9 cellular contexts compared by ENCODE assay signal in genomic region chr1:145281037-145281727, GRCh38. TPM values are rescaled to one million over a fixed set of nuclear protein-coding genes. Genes with fewer than 3 reads are reported as not detected.
A peak's percentile ranks its signal among the peaks of the same experiment; 100 is the strongest.
DNase-seq lines count a peak whose midpoint lies in the region; ATAC-seq lines count a peak whose summit lies in the region.
"Not testable (repeated sequence)": the region's sequence is repeated elsewhere in the genome, so short reads cannot be mapped to it uniquely, and the experiment has no call there.
"Had no signal": no experiment of that assay in that cellular context is flagged by ENCODE, and none has a peak within 500 bp of the region (broad histone marks: within the 10 kb centered on the region; RNA-seq: fewer than 3 reads in every experiment).

No MANE protein-coding gene starts in this region.

- in situ Hi-C loops in Caki2 (cut with HindIII; ENCODE audit: low pct_unique_long_range_greater_than_20kb, low sequenced_read_pairs) = not testable (repeated sequence)

- DNase-seq in Caki2 (ENCODE audit: low read depth) = peak; percentile 98
- peak; percentile 89 for DNase-seq in HS-5 (ENCODE audit: low read depth)
- DNase-seq in NOMO-1 (lab: John Stamatoyannopoulos, UW; ENCODE audit: unreplicated experiment in 2 of 2) = peak; percentile 85 to 90
- peak; percentile 90 for DNase-seq in activated CD8-positive, alpha-beta memory T cell treated with anti-CD3 and anti-CD28 coated beads for 24 hours
- peak; percentile 81 for DNase-seq in effector CD4-positive, alpha-beta T cell
- DNase-seq in mesenteric fat pad (ENCODE audit: low spot score) = peak; percentile 65
- peak; percentile 74 to 87 (median 82) for DNase-seq in stimulated activated CD4-positive, alpha-beta T cell treated with anti-CD3 and anti-CD28 coated beads, TNF-alpha, amount 100 ng/mL, for 48 hours (ENCODE audit: low read depth in 3 of 3)

- ATAC-seq in GM21423 (IDR thresholded peaks at IDR 0.05; ENCODE audit: unreplicated experiment) = peak; percentile 72

RNA-seq across cellular contexts. Expression of gene PPIAL4D, which starts 39.2 kb away (rescaled TPM):
- not detected in 2 replicates for total RNA-seq in Caki2 (2014; rRNA removed; shearing (Covaris generic); ENCODE audit: low replicate concordance)
- not detected for total RNA-seq in mesenteric fat pad
- total RNA-seq: T-helper 2 cell treated with Interferon-gamma antibody and Interleukin-4, amounts not matched to agents 100 ng/mL and 5 ng/mL, for 36 hours had no signal

Comparison
In these comparisons a context has a peak if more than half of its experiments do, and no peak if none do; other contexts are left out.
1. Peak in every context shown above with its lines: DNase-seq and ATAC-seq.